ENCODE assay signal across 8 cellular contexts in the genomic region with DNA sequence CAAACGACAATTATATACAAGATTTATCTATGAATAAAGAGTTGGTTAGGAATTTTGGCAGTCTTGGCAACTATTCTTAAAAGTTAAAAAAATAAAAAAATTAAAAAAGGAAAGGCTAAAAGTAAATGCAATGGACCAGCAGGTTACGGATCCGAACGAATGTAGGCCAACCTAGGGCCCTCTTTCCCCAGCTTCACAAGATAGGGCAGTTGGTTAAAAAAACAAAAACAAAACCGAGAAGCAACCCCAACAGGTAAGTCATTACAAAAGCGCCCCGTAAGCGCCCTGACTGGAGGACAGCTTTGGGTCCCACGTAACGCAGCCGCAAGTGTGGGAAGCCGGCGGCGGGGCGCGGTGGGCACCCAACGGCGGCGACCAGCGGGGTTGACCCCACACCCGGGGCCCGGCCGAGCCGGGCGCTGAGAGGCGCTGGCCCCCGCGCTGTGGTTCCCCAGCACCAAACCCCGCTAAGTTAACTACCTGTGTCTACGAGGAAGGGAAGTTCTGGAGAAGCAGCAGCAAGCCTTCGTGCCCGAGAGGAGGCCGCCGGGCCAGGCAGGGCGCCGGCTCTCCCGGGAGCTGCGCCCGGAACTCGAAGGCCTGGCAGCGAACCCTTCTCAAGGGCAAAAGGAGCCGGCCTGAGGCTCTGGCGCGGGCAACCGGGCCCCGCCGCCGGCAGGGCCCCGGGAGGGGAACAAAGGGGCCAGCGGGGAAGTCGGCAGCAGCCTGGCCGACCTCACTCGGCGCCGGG. TPM values are rescaled to one million over a fixed set of nuclear protein-coding genes. Genes with fewer than 3 reads are reported as not detected.
DNase-seq lines count a peak whose midpoint lies in the region; ATAC-seq and TF ChIP-seq lines count a peak whose summit lies in the region.

No MANE protein-coding gene starts in this region.

- H3K36me3 Mint-ChIP-seq in CD14-positive monocyte: peaks cover 25 to 29% of the 10 kb centered on the region in 2 donors

- intact Hi-C loops in CD14-positive monocyte (cut with micrococcal nuclease): loop anchor here in 1 of 2 donors (5.0 to 10.0 kb wide), 2 partner anchors 86 to 148 kb away; no protein-coding TSS in a partner anchor
- intact Hi-C loops in body of pancreas (cut with DNase I): no loop called here

- ATAC-seq in HG03442 (IDR thresholded peaks at IDR 0.05; ENCODE audit: unreplicated experiment): peak; percentile 11
- peak; percentile 18 for ATAC-seq in body of pancreas

- H3K9me3 Mint-ChIP-seq in CD14-positive monocyte: peaks cover 0 to 1% (median 0%) of the 10 kb centered on the region in 7 donors

- H3K4me1 Mint-ChIP-seq in CD14-positive monocyte: peaks cover 33% of the 10 kb centered on the region

- WGBS in body of pancreas, 2 donors: 0% methylated on average over 8 to 54 of the region's 55 CpGs

- H3K27me3 ChIP-seq in body of pancreas: no peaks in the 10 kb centered on the region

- no peak for TF ChIP-seq POLR2A in body of pancreas (IDR thresholded peaks at IDR 0.05)

- TF ChIP-seq CTCF in CD14-positive monocyte (IDR thresholded peaks at IDR 0.05) (no peak), body of pancreas (IDR thresholded peaks at IDR 0.05) (no peak)

- peaks cover 20% of the 10 kb centered on the region for H3K4me1 ChIP-seq in body of pancreas

- H3K27me3 Mint-ChIP-seq in CD14-positive monocyte (ENCODE audit: low read depth in 3 of 3): peaks cover 0 to 1% (median 0%) of the 10 kb centered on the region in 3 donors

- H3K27ac Mint-ChIP-seq in CD14-positive monocyte: peak overlapping the region; percentile 84 to 98 (median 96)

- H3K36me3 ChIP-seq in body of pancreas (replicated peaks in 1 of 2; ENCODE audit: insufficient read depth in 1 of 2, low read depth in 2 of 2): peaks cover 0 to 2% of the 10 kb centered on the region in 2 donors

- no peaks in the 10 kb centered on the region for H3K9me3 ChIP-seq in body of pancreas

- DNase-seq in CD14-positive monocyte (ENCODE audit: low spot score): no peak
- DNase-seq in GM19240 (ENCODE audit: insufficient read length, low spot score): peak; percentile 19
- peak; percentile 27 for DNase-seq in T-helper 22 cell (ENCODE audit: low read depth)
- DNase-seq in body of pancreas: peak; percentile 40 to 61 (median 47)
- peak; percentile 59 for DNase-seq in islet precursor cell
- peak; percentile 68 for DNase-seq in stimulated activated CD4-positive, alpha-beta T cell treated with anti-CD3 and anti-CD28 coated beads, Interleukin-1b, Interleukin-23, amount 100 ng/mL, for 48 hours
- no peak for DNase-seq in ecto neural progenitor cell (ENCODE audit: low spot score)

- peak overlapping the region; percentile 21 to 82 for H3K4me3 ChIP-seq in body of pancreas

- H3K4me3 Mint-ChIP-seq in CD14-positive monocyte: peak overlapping the region; percentile 86 to 87

- peak overlapping the region; percentile 93 to 99 (median 98) for H3K27ac ChIP-seq in body of pancreas

RNA-seq across cellular contexts. Expression of a gene that starts 0.9 kb away (rescaled TPM):
- 10 to 100 TPM; 12.7 to 21.5 TPM for polyA plus RNA-seq in CD14-positive monocyte
- 100 to 1,000 TPM; 110 to 221 TPM for total RNA-seq in body of pancreas

Comparison
In these comparisons a context has a peak if more than half of its experiments do, and no peak if none do; other contexts are left out.
1. DNase-seq: peak in GM19240 (single experiment), T-helper 22 cell (single experiment), body of pancreas (4 of 4), islet precursor cell (single experiment) and stimulated activated CD4-positive, alpha-beta T cell treated with anti-CD3 and anti-CD28 coated beads, Interleukin-1b, Interleukin-23, amount 100 ng/mL, for 48 hours (single experiment); none in CD14-positive monocyte (single experiment) and ecto neural progenitor cell (single experiment).